ENCODE assay signal across 1 cellular context in genomic region chr19:39090016-39090415, GRCh38. TPM values are rescaled to one million over a fixed set of nuclear protein-coding genes. Genes with fewer than 3 reads are reported as not detected.
"Had no signal": no experiment of that assay in that cellular context is flagged by ENCODE, and none has a peak within 500 bp of the region (broad histone marks: within the 10 kb centered on the region; RNA-seq: fewer than 3 reads in every experiment).

No MANE protein-coding gene starts in this region.

RNA-seq across cellular contexts. Expression of gene ACP7, which starts 5.8 kb away (rescaled TPM):
- polyA plus RNA-seq: GM12878 had no signal
